In genomic region chr9:4939118-4939561, GRCh38 we compare ENCODE assay signal across 9 cellular contexts. TPM values are rescaled to one million over a fixed set of nuclear protein-coding genes. Genes with fewer than 3 reads are reported as not detected.
DNase-seq lines count a peak whose midpoint lies in the region; ATAC-seq, FAIRE-seq and TF ChIP-seq lines count a peak whose summit lies in the region.
"Had no signal": no experiment of that assay in that cellular context is flagged by ENCODE, and none has a peak within 500 bp of the region (broad histone marks: within the 10 kb centered on the region; RNA-seq: fewer than 3 reads in every experiment).

No MANE protein-coding gene starts in this region.

- H3K4me3 ChIP-seq in pancreas = no peak overlapping the region

- WGBS in pancreas, 2 donors = 67 to 72% methylated on average over 1 of the region's 1 CpG

- intact Hi-C loops in pancreas (cut with DNase I) = no loop called here

- H3K36me3 ChIP-seq in pancreas = no peaks in the 10 kb centered on the region

- H3K27ac ChIP-seq in pancreas = no peak overlapping the region
- H3K27ac ChIP-seq: 22Rv1 had no signal

- no peaks in the 10 kb centered on the region for H3K9me3 ChIP-seq in pancreas

- peak; percentile 5 for DNase-seq in NCI-H1694 treated with DMSO at 0.1 percent for 48 hours (lab: John Stamatoyannopoulos, UW)
- no peak for DNase-seq in NCI-H1694 (lab: John Stamatoyannopoulos, UW)
- DNase-seq in SIG-M5 (lab: John Stamatoyannopoulos, UW) = peak; percentile 88
- DNase-seq in pancreas = no peak
- DNase-seq in NCI-H1930 (lab: John Stamatoyannopoulos, UW) = no peak
- no peak for DNase-seq in stimulated activated CD4-positive, alpha-beta T cell treated with anti-CD3 and anti-CD28 coated beads, Interleukin-2, amount 100 ng/mL, for 24 hours
- DNase-seq in NCI-H1417 (lab: John Stamatoyannopoulos, UW) = no peak

- H3K27me3 ChIP-seq in pancreas = no peaks in the 10 kb centered on the region

- ATAC-seq in HG02870 (IDR thresholded peaks at IDR 0.05; ENCODE audit: unreplicated experiment) = peak; percentile 65
- ATAC-seq in pancreas = peak in 3 of 4 donors; percentile 17 to 72 (median 70)

- FAIRE-seq in pancreas (lab: Jason Lieb, UNC) = no peak

- no peak for TF ChIP-seq CTCF in pancreas (IDR thresholded peaks at IDR 0.05)

- H3K4me1 ChIP-seq in pancreas = peaks cover 0 to 4% (median 3%) of the 10 kb centered on the region in 3 donors

RNA-seq across cellular contexts. Expression of gene JAK2, which starts 45.9 kb away (rescaled TPM):
- total RNA-seq in pancreas = 1 to 10 TPM; 3.1 to 9.1 (median 4.6) TPM
- 1 to 10 TPM; 1.7 to 3.0 TPM for polyA plus RNA-seq in pancreas

Comparison
In these comparisons a context has a peak if more than half of its experiments do, and no peak if none do; other contexts are left out.
1. DNase-seq: peak in NCI-H1694 treated with DMSO at 0.1 percent for 48 hours (single experiment) and SIG-M5 (single experiment); none in NCI-H1694 (single experiment), pancreas (0 of 6), NCI-H1930 (0 of 2), stimulated activated CD4-positive, alpha-beta T cell treated with anti-CD3 and anti-CD28 coated beads, Interleukin-2, amount 100 ng/mL, for 24 hours (0 of 2) and NCI-H1417 (0 of 3).